Comparison of ENCODE assay signal across 11 cellular contexts in the genomic region with DNA sequence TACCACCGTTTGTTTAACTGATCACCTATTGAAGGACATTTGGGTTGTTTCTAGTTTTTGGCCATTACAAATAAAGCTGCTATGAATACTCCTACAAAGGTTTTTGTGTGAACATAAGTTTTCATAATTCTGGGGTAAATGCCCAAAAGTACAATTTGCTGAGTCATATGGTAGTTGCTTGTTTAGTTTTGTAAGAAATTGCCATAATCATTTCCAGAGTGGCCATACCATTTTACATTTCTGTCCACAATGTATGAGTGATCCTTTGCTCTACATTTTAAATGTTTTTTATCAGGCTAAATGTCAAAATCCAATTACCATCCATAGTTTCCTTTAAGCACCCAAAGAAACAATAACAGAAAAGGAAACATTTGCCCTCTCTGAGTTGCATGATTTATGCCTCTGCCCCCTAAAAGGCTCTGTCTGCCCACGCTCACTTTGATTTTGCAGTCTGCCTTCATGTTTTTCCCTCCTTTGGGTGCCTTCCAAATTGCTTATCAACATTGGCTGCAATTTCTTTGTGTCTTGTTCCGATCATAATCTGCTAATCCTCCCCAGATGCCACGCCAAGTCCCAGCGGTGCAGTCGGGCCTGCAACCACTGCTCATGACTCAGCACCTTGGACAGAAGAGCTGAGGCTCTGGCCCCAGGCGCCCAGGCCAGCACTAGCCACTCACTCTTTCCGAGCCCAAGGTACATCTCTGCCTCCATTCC.
DNase-seq lines count a peak whose midpoint lies in the region; ATAC-seq and TF ChIP-seq lines count a peak whose summit lies in the region.
"Had no signal": no experiment of that assay in that cellular context is flagged by ENCODE, and none has a peak within 500 bp of the region (broad histone marks: within the 10 kb centered on the region; RNA-seq: fewer than 3 reads in every experiment).

No MANE protein-coding gene starts in this region.

- CTCF ChIA-PET in RWPE1 (lab: Yijun Ruan, JAX): no interaction called here

- no peaks in the 10 kb centered on the region for H3K36me3 ChIP-seq in psoas muscle (ENCODE audit: insufficient read depth in 1 of 2, low read depth in 1 of 2)
- H3K36me3 ChIP-seq: ovary, SJSA1 had no signal

- POLR2A ChIA-PET in RWPE1 (lab: Yijun Ruan, JAX; ENCODE audit: low non-redundant PET): no interaction called here

- H3K4me3 ChIP-seq in fibroblast of the aortic adventitia (ENCODE audit: low read depth, low read length) (no peak overlapping the region), psoas muscle (no peak overlapping the region)
- H3K4me3 ChIP-seq: ovary, SJSA1 had no signal

- no peak for TF ChIP-seq CTCF in RWPE1 (conservative IDR thresholded peaks at IDR 0.05; ENCODE audit: low read depth)
- no peak for TF ChIP-seq CTCF in fibroblast of the aortic adventitia (IDR thresholded peaks at IDR 0.05; ENCODE audit: insufficient read depth, low read length)
- TF ChIP-seq CTCF in psoas muscle (IDR thresholded peaks at IDR 0.05): no peak

- H3K4me1 ChIP-seq in psoas muscle: no peaks in the 10 kb centered on the region
- H3K4me1 ChIP-seq: SJSA1 had no signal

- H3K27ac ChIP-seq in RWPE1 (peak overlapping the region; percentile 73), psoas muscle (no peak overlapping the region)
- H3K27ac ChIP-seq: ovary, SJSA1 had no signal

- intact Hi-C loops in psoas muscle (cut with DNase I): no loop called here

- 38 to 55% (median 43%) methylated on average over 8 of the region's 8 CpGs for WGBS in psoas muscle, 3 donors

- no peaks in the 10 kb centered on the region for H3K9me3 ChIP-seq in psoas muscle
- H3K9me3 ChIP-seq: ovary, SJSA1 had no signal

- peak; percentile 68 for DNase-seq in DMS 273 treated with DMSO at 0.1 percent for 48 hours (lab: John Stamatoyannopoulos, UW)
- DNase-seq in RWPE1 (ENCODE audit: low spot score): peak; percentile 46
- peak; percentile 99 for DNase-seq in fibroblast of the aortic adventitia (ENCODE audit: low read depth)
- peak; percentile 55 to 69 for DNase-seq in psoas muscle
- DNase-seq in effector CD4-positive, alpha-beta T cell: no peak
- no peak for DNase-seq in activated CD4-positive, alpha-beta T cell treated with anti-CD3 and anti-CD28 coated beads for 48 hours
- DNase-seq in GDM1 (lab: John Stamatoyannopoulos, UW): no peak
- no peak for DNase-seq in NCI-H187 (lab: John Stamatoyannopoulos, UW)
- DNase-seq: activated T-cell treated with anti-CD3 and anti-CD28 coated beads, Interleukin-2, amount 50 U/mL, for 48 hours had no signal

- no peaks in the 10 kb centered on the region for H3K27me3 ChIP-seq in psoas muscle (ENCODE audit: insufficient read depth in 3 of 3, low read length in 2 of 3)
- H3K27me3 ChIP-seq: ovary, SJSA1 had no signal

- peak in 2 of 4 donors; percentile 57 to 65 for ATAC-seq in psoas muscle

Comparison
In these comparisons a context has a peak if more than half of its experiments do, and no peak if none do; other contexts are left out.
1. DNase-seq: peak in DMS 273 treated with DMSO at 0.1 percent for 48 hours (single experiment), RWPE1 (single experiment), fibroblast of the aortic adventitia (single experiment) and psoas muscle (2 of 2); none in effector CD4-positive, alpha-beta T cell (single experiment), activated CD4-positive, alpha-beta T cell treated with anti-CD3 and anti-CD28 coated beads for 48 hours (single experiment), GDM1 (single experiment) and NCI-H187 (0 of 2).